Comparison of ENCODE assay signal across 18 cellular contexts in genomic region chr7:102469972-102470825, GRCh38. TPM values are rescaled to one million over a fixed set of nuclear protein-coding genes. Genes with fewer than 3 reads are reported as not detected.
DNase-seq lines count a peak whose midpoint lies in the region; ATAC-seq and TF ChIP-seq lines count a peak whose summit lies in the region.
"Had no signal": no experiment of that assay in that cellular context is flagged by ENCODE, and none has a peak within 500 bp of the region (broad histone marks: within the 10 kb centered on the region; RNA-seq: fewer than 3 reads in every experiment).

No MANE protein-coding gene starts in this region.

- H3K36me3 ChIP-seq in WERI-Rb-1 = peaks cover 51% of the 10 kb centered on the region
- no peaks in the 10 kb centered on the region for H3K36me3 ChIP-seq in mucosa of descending colon (ENCODE audit: low read depth)
- H3K36me3 ChIP-seq in thyroid gland = peaks cover 12 to 17% of the 10 kb centered on the region in 2 donors

- 76 to 91% methylated on average over 17 to 18 of the region's 20 CpGs for WGBS in thyroid gland, 2 donors

- H3K27ac ChIP-seq in WERI-Rb-1 (no peak overlapping the region), thyroid gland (no peak overlapping the region)
- H3K27ac ChIP-seq: VCaP had no signal

- H3K4me3 ChIP-seq in WERI-Rb-1 (ENCODE audit: low read depth, low read length) = no peak overlapping the region
- no peak overlapping the region for H3K4me3 ChIP-seq in mucosa of descending colon
- no peak overlapping the region for H3K4me3 ChIP-seq in thyroid gland (replicated peaks in 1 of 3)
- H3K4me3 ChIP-seq: HAP-1 had no signal

- intact Hi-C loops in Right ventricle myocardium superior (cut with DNase I) (no loop called here), Right ventricle myocardium inferior (cut with DNase I) (no loop called here), mucosa of descending colon (cut with DNase I, micrococcal nuclease) (no loop called here), thyroid gland (cut with DNase I) (no loop called here)

- TF ChIP-seq CTCF in WERI-Rb-1 (IDR thresholded peaks at IDR 0.05; ENCODE audit: low read depth, low read length) (no peak), mucosa of descending colon (IDR thresholded peaks at IDR 0.05) (no peak), thyroid gland (IDR thresholded peaks at IDR 0.05) (no peak)

- H3K27me3 ChIP-seq in WERI-Rb-1 (ENCODE audit: insufficient read depth, low read depth, severe bottlenecking) (no peaks in the 10 kb centered on the region), thyroid gland (no peaks in the 10 kb centered on the region)

- ATAC-seq in Right ventricle myocardium superior (ENCODE audit: poor library complexity) = no peak
- no peak for ATAC-seq in Right ventricle myocardium inferior
- peak; percentile 91 for ATAC-seq in mucosa of descending colon
- ATAC-seq in GM18519 (IDR thresholded peaks at IDR 0.05; ENCODE audit: low FRiP score, unreplicated experiment) = no peak
- ATAC-seq: activated CD8-positive, alpha-beta T cell treated with anti-CD3 and anti-CD28 coated beads, Interleukin-2, amount 10 ng/mL, durations not matched to agents 7 days and 5 days; stimulated activated memory B cell treated with anti-CD40 and anti-IgM and Interleukin-4, amounts not matched to agents 10 μg/mL and 1 μg/mL and 100 μg/mL, for 72 hours had no signal

- H3K9me3 ChIP-seq in WERI-Rb-1 (ENCODE audit: severe bottlenecking) (no peaks in the 10 kb centered on the region), mucosa of descending colon (no peaks in the 10 kb centered on the region), thyroid gland (no peaks in the 10 kb centered on the region)
- H3K9me3 ChIP-seq: HAP-1 had no signal

- no peak for TF ChIP-seq POLR2A in thyroid gland (IDR thresholded peaks at IDR 0.05)

- peak; percentile 45 for DNase-seq in Right ventricle myocardium superior
- no peak for DNase-seq in Right ventricle myocardium inferior (ENCODE audit: missing footprints)
- DNase-seq in WERI-Rb-1 = peak; percentile 7
- peak; percentile 86 to 89 (median 87) for DNase-seq in mucosa of descending colon
- peak; percentile 1 to 3 for DNase-seq in thyroid gland
- DNase-seq in superior temporal gyrus (ENCODE audit: extremely low spot score) = no peak
- DNase-seq in ureter (ENCODE audit: low spot score) = no peak
- DNase-seq: ACHN; activated CD8-positive, alpha-beta T cell treated with anti-CD3 and anti-CD28 coated beads, Interleukin-2, amount 10 ng/mL, durations not matched to agents 7 days and 5 days; effector memory CD4-positive, alpha-beta T cell; midbrain; NCI-H1436 treated with DMSO at 0.1 percent for 48 hours; RPMI8226; stimulated activated CD4-positive, alpha-beta T cell treated with anti-CD3 and anti-CD28 coated beads, Interleukin-12 subunit alpha, Interleukin-12 subunit beta, amount 100 ng/mL, for 4 hours had no signal

- peaks cover 11% of the 10 kb centered on the region for H3K4me1 ChIP-seq in mucosa of descending colon (ENCODE audit: low read depth)
- peaks cover 4 to 6% of the 10 kb centered on the region in 2 donors for H3K4me1 ChIP-seq in thyroid gland

RNA-seq across cellular contexts. Expression of gene LRWD1, which starts 5.4 kb away (rescaled TPM):
- 9.7 TPM for total RNA-seq in Right ventricle myocardium superior
- total RNA-seq in Right ventricle myocardium inferior = 10.0 TPM
- total RNA-seq in mucosa of descending colon = 10 to 100 TPM; 12.7 to 17.6 (median 13.3) TPM
- total RNA-seq in thyroid gland = 10 to 100 TPM; 11.4 to 23.5 (median 16.4) TPM
- total RNA-seq in ureter = 11.4 TPM

RNA-seq across cellular contexts. Expression of gene ALKBH4, which starts 5.5 kb away (rescaled TPM):
- 5.3 TPM for total RNA-seq in Right ventricle myocardium superior
- total RNA-seq in Right ventricle myocardium inferior = 5.8 TPM
- 10 to 100 TPM in 1 of 3 donors, 1 to 10 TPM in 2; 8.4 to 11.1 (median 10.0) TPM for total RNA-seq in mucosa of descending colon
- 10 to 100 TPM; 16.9 to 42.2 (median 28.6) TPM for total RNA-seq in thyroid gland
- 10.3 TPM for total RNA-seq in ureter

RNA-seq across cellular contexts. Expression of gene POLR2J, which starts 8.5 kb away (rescaled TPM):
- total RNA-seq in Right ventricle myocardium superior (51.3 TPM), Right ventricle myocardium inferior (49.0 TPM), mucosa of descending colon (10 to 100 TPM; 44.0 to 59.3 (median 45.6) TPM), thyroid gland (10 to 100 TPM in 3 of 4 donors, 1 to 10 TPM in 1; 6.9 to 31.5 (median 20.8) TPM), ureter (53.1 TPM)

RNA-seq across cellular contexts. Expression of gene ORAI2, which starts 36.8 kb away (rescaled TPM):
- total RNA-seq in Right ventricle myocardium superior (4.3 TPM), Right ventricle myocardium inferior (3.0 TPM), mucosa of descending colon (1 to 10 TPM; 2.8 to 9.8 (median 7.5) TPM), thyroid gland (100 to 1,000 TPM in 2 of 4 donors, 10 to 100 TPM in 2; 41.8 to 133 (median 81.4) TPM), ureter (19.7 TPM)

RNA-seq across cellular contexts. Expression of gene RASA4B, which starts 47.4 kb away (rescaled TPM):
- total RNA-seq in Right ventricle myocardium superior (9.3 TPM), Right ventricle myocardium inferior (7.8 TPM), mucosa of descending colon (10 to 100 TPM in 2 of 3 donors, 1 to 10 TPM in 1; 8.0 to 30.8 (median 12.2) TPM), thyroid gland (10 to 100 TPM in 1 of 4 donors, 1 to 10 TPM in 2, under 1 TPM in 1; 0.98 to 14.6 (median 6.4) TPM), ureter (10.9 TPM)

Comparison
In these comparisons a context has a peak if more than half of its experiments do, and no peak if none do; other contexts are left out.
1. DNase-seq: peak in Right ventricle myocardium superior (single experiment), WERI-Rb-1 (single experiment), mucosa of descending colon (3 of 3) and thyroid gland (2 of 2); none in Right ventricle myocardium inferior (single experiment), superior temporal gyrus (single experiment) and ureter (single experiment).